7 cellular contexts compared by ENCODE assay signal in the genomic region with DNA sequence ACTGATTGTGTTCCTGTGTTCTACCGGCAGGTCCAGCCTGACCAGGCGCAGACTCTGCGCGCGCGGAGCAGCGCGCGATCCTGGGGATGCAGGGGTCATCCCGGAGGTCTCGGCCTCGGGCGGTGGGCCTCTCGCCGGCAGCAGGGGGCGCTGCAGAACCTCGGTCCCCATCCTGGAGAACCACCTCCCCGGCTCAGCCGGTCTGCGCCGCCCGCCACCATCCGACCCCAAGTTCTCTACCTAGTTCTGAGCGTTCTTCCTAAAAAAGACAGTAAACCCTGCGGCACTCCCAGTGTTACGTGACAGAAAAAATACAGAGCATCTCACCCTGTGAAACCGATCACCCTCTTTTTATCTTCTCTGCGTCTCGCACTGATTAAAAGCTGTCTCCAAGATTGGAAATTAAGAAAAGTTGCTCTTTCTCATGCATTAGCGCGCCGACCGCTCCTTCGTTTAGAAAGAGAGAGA. TPM values are rescaled to one million over a fixed set of nuclear protein-coding genes. Genes with fewer than 3 reads are reported as not detected.
DNase-seq lines count a peak whose midpoint lies in the region; FAIRE-seq and TF ChIP-seq lines count a peak whose summit lies in the region.

No MANE protein-coding gene starts in this region.

- H3K9me3 Mint-ChIP-seq in HFFc6: no peaks in the 10 kb centered on the region

- peaks cover 9% of the 10 kb centered on the region for H3K4me1 Mint-ChIP-seq in HFFc6 (ENCODE audit: low read depth)

- FAIRE-seq in GM12891 (lab: Jason Lieb, UNC): peak; percentile 76

- H3K36me3 Mint-ChIP-seq in HFFc6 (ENCODE audit: low read depth): no peaks in the 10 kb centered on the region

- TF ChIP-seq POLR2A in GM12891 (IDR thresholded peaks at IDR 0.05; ENCODE audit: low read depth, low read length): no peak
- no peak for TF ChIP-seq POLR2A in NB4 (IDR thresholded peaks at IDR 0.05; ENCODE audit: extremely low read depth, insufficient read length)

- H3K4me3 Mint-ChIP-seq in HFFc6: peak overlapping the region; percentile 89

- no peak overlapping the region for H3K4me3 ChIP-seq in NB4 (ENCODE audit: low read depth, low read length)

- H3K27me3 Mint-ChIP-seq in HFFc6 (ENCODE audit: insufficient read depth): peaks cover 32% of the 10 kb centered on the region

- DNase-seq in GM12891 (ENCODE audit: insufficient read length, low spot score): peak; percentile 70
- peak; percentile 16 for DNase-seq in HFFc6
- DNase-seq in NB4 (ENCODE audit: low read depth): no peak
- DNase-seq in activated CD4-positive, alpha-beta T cell treated with anti-CD3 and anti-CD28 coated beads, Interleukin-2, amount 50 U/mL, for 24 hours (ENCODE audit: low read depth in 1 of 2, low spot score in 1 of 2): peak; percentile 70
- DNase-seq in effector CD4-positive, alpha-beta T cell: peak; percentile 67
- DNase-seq in medulla oblongata (ENCODE audit: extremely low spot score): peak; percentile 72
- peak; percentile 68 to 77 (median 75) for DNase-seq in stimulated activated CD4-positive, alpha-beta T cell treated with anti-CD3 and anti-CD28 coated beads, TNF-alpha, amount 100 ng/mL, for 4 hours (ENCODE audit: low read depth in 3 of 3)

- TF ChIP-seq CTCF in HFFc6 (IDR thresholded peaks at IDR 0.05): peak; percentile 87
- peak; percentile 22 for TF ChIP-seq CTCF in NB4 (IDR thresholded peaks at IDR 0.05; ENCODE audit: low read depth, low read length)

- H3K27ac Mint-ChIP-seq in HFFc6: no peak overlapping the region

TF ChIP-seq in GM12891, 5 proteins besides CTCF, POLR2A, EP300 and RAD21:
- TF ChIP-seq SPI1 (IDR thresholded peaks at IDR 0.05; ENCODE audit: low read depth, low read length) (no peak), POLR2AphosphoS5 (IDR thresholded peaks at IDR 0.05; ENCODE audit: low read depth, low read length) (no peak), TAF1 (IDR thresholded peaks at IDR 0.05; ENCODE audit: low read depth, low read length) (no peak), PAX5 (IDR thresholded peaks at IDR 0.05; ENCODE audit: insufficient read depth, low read length, severe bottlenecking) (no peak), POU2F2 (IDR thresholded peaks at IDR 0.05; ENCODE audit: low read depth, low read length) (no peak)

RNA-seq across cellular contexts. Expression of a gene that starts 1.6 kb away (rescaled TPM):
- not detected for polyA plus RNA-seq in GM12891 (2012; ENCODE audit: low read depth, missing spikeins)
- not detected for total RNA-seq in HFFc6 (2021; fragmentation: NEBNext Ultra II Directional; extraction: Animal tissue kit (Norgen Biotek cat#: 25700))
